Comparison of ENCODE assay signal across 8 cellular contexts in genomic region chr4:153792007-153792892, GRCh38. TPM values are rescaled to one million over a fixed set of nuclear protein-coding genes. Genes with fewer than 3 reads are reported as not detected.
DNase-seq lines count a peak whose midpoint lies in the region; ATAC-seq and TF ChIP-seq lines count a peak whose summit lies in the region.

No MANE protein-coding gene starts in this region.

- intact Hi-C loops in heart right ventricle (cut with DNase I), result loop anchor here in 2 of 10 donors (10.0 kb wide), 2 partner anchors 223 to 233 kb away; no protein-coding TSS in a partner anchor

- peaks cover 4 to 44% (median 32%) of the 10 kb centered on the region in 9 donors for H3K4me1 ChIP-seq in heart right ventricle

- H3K36me3 ChIP-seq in heart right ventricle, result no peaks in the 10 kb centered on the region

- H3K9me3 ChIP-seq in heart right ventricle, result no peaks in the 10 kb centered on the region

- ATAC-seq in activated naive CD4-positive, alpha-beta T cell treated with anti-CD3 and anti-CD28 coated beads, Interleukin-2, amount 50 U/mL, for 72 hours, result peak; percentile 60 to 70
- ATAC-seq in heart right ventricle, result peak in 4 of 8 donors; percentile 17 to 65 (median 46)
- ATAC-seq in HG03565 (IDR thresholded peaks at IDR 0.05; ENCODE audit: unreplicated experiment), result no peak

- no peak overlapping the region for H3K27ac Mint-ChIP-seq in activated naive CD4-positive, alpha-beta T cell treated with anti-CD3 and anti-CD28 coated beads, Interleukin-2, amount 50 U/mL, for 72 hours
- H3K27ac Mint-ChIP-seq in progenitor cell of endocrine pancreas, result peak overlapping the region; percentile 69

- H3K36me3 Mint-ChIP-seq in activated naive CD4-positive, alpha-beta T cell treated with anti-CD3 and anti-CD28 coated beads, Interleukin-2, amount 50 U/mL, for 72 hours, result peaks cover 6 to 13% of the 10 kb centered on the region in 2 donors
- no peaks in the 10 kb centered on the region for H3K36me3 Mint-ChIP-seq in progenitor cell of endocrine pancreas (ENCODE audit: insufficient read depth)

- peaks cover 26% of the 10 kb centered on the region for H3K4me1 Mint-ChIP-seq in progenitor cell of endocrine pancreas (ENCODE audit: low read depth)

- H3K4me3 Mint-ChIP-seq in progenitor cell of endocrine pancreas (ENCODE audit: low read depth), result peak overlapping the region; percentile 67

- TF ChIP-seq CTCF in heart right ventricle (IDR thresholded peaks at IDR 0.05) (peak in 6 of 9 donors; percentile 15 to 45 (median 28)), progenitor cell of endocrine pancreas (IDR thresholded peaks at IDR 0.05; ENCODE audit: unreplicated experiment) (peak; percentile 64)

- 3 to 4% methylated on average over 53 of the region's 53 CpGs for WGBS in heart right ventricle, 2 donors

- H3K27me3 ChIP-seq in heart right ventricle, result peaks cover 39 to 99% (median 87%) of the 10 kb centered on the region in 7 donors

- peaks cover 89% of the 10 kb centered on the region for H3K27me3 Mint-ChIP-seq in progenitor cell of endocrine pancreas

- no peak overlapping the region for H3K27ac ChIP-seq in heart right ventricle

- DNase-seq in activated T-cell treated with anti-CD3 and anti-CD28 coated beads for 24 hours (ENCODE audit: low read depth), result peak; percentile 23
- no peak for DNase-seq in activated T-cell treated with anti-CD3 and anti-CD28 coated beads for 4 hours
- peak; percentile 60 to 65 for DNase-seq in activated naive CD4-positive, alpha-beta T cell treated with anti-CD3 and anti-CD28 coated beads, Interleukin-2, amount 50 U/mL, for 72 hours (ENCODE audit: low spot score in 2 of 2)
- DNase-seq in heart right ventricle, result peak in 1 of 2 donors; percentile 26
- peak; percentile 76 for DNase-seq in progenitor cell of endocrine pancreas (ENCODE audit: low spot score, unreplicated experiment)
- DNase-seq in NCI-H2029 (lab: John Stamatoyannopoulos, UW), result no peak
- DNase-seq in NCI-H1092 (lab: John Stamatoyannopoulos, UW), result no peak

- H3K4me3 ChIP-seq in heart right ventricle, result peak overlapping the region in 9 of 10 donors; percentile 1 to 34 (median 29)

- H3K9me3 Mint-ChIP-seq in activated naive CD4-positive, alpha-beta T cell treated with anti-CD3 and anti-CD28 coated beads, Interleukin-2, amount 50 U/mL, for 72 hours, result no peaks in the 10 kb centered on the region
- no peaks in the 10 kb centered on the region for H3K9me3 Mint-ChIP-seq in progenitor cell of endocrine pancreas (ENCODE audit: low read depth)

RNA-seq across cellular contexts. Expression of gene SFRP2, which starts 3.4 kb away (rescaled TPM):
- not detected for total RNA-seq in activated naive CD4-positive, alpha-beta T cell treated with anti-CD3 and anti-CD28 coated beads, Interleukin-2, amount 50 U/mL, for 72 hours
- total RNA-seq in heart right ventricle (1 to 10 TPM in 1 of 10 donors, under 1 TPM in 4, not detected in 5; 0.58 to 5.2 (median 0.77) TPM), progenitor cell of endocrine pancreas (1.3 and 3.2 TPM in 2 replicates)
- polyA plus RNA-seq in heart right ventricle, result 1 to 10 TPM in 1 of 2 donors, under 1 TPM in 1; 0.30 to 1.2 TPM

RNA-seq across cellular contexts. Expression of gene RNF175, which starts 32.4 kb away (rescaled TPM):
- total RNA-seq in activated naive CD4-positive, alpha-beta T cell treated with anti-CD3 and anti-CD28 coated beads, Interleukin-2, amount 50 U/mL, for 72 hours, result 1 to 10 TPM in 1 of 2 donors, under 1 TPM in 1; 0.91 to 1.1 TPM
- 1 to 10 TPM in 1 of 10 donors, under 1 TPM in 8, not detected in 1; 0.23 to 1.3 (median 0.55) TPM for total RNA-seq in heart right ventricle
- polyA plus RNA-seq in heart right ventricle, result under 1 TPM in 1 of 2 donors, not detected in 1; 0.13 TPM
- total RNA-seq in progenitor cell of endocrine pancreas, result 1.7 and 1.9 TPM in 2 replicates

Comparison
In these comparisons a context has a peak if more than half of its experiments do, and no peak if none do; other contexts are left out.
1. DNase-seq: peak in activated T-cell treated with anti-CD3 and anti-CD28 coated beads for 24 hours (single experiment), activated naive CD4-positive, alpha-beta T cell treated with anti-CD3 and anti-CD28 coated beads, Interleukin-2, amount 50 U/mL, for 72 hours (2 of 2) and progenitor cell of endocrine pancreas (single experiment); none in activated T-cell treated with anti-CD3 and anti-CD28 coated beads for 4 hours (single experiment), NCI-H2029 (single experiment) and NCI-H1092 (single experiment).